In the genomic region with DNA sequence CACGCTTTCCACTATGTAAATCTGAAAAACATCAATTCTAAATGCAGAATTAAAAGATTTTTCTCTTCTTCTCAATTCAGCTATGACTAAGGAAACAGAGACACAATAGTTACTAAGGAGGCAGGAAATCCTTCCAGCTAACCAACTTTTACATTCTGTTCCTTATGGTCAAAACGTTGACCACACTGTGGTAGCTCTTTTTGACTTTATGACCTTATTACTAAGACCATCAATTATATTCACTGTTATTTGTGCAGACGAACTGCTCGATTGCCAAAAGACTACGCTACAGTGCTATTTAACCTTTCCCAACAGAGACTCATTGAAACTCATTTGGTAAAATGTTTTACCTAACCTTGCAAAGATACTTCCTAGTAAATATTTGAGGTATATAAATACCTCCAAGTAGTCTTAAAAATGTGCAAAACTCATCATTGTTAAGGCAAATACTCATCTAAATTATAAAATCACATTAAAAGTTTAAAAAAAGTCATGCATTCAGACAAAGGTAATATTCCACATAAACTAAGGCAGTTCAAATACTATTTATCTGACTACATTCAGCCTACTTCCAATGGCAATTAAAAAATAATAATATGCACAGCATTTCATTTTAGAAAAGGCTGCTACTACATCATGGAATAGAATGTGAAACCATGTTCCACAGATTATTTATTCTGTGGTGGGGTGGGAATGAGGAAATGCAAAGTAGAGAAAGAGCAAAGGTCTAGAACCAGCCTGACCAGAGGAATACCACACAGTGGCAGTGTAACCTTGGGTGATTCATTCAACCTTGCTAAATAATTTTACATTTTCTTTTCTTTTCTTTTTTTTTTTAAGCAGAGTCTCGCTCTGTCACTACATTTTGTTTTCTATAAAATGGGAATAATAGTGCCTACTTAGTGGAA, we compare ENCODE assay signal across 10 cellular contexts.
DNase-seq lines count a peak whose midpoint lies in the region; ATAC-seq and TF ChIP-seq lines count a peak whose summit lies in the region.
"Had no signal": no experiment of that assay in that cellular context is flagged by ENCODE, and none has a peak within 500 bp of the region (broad histone marks: within the 10 kb centered on the region; RNA-seq: fewer than 3 reads in every experiment).

No MANE protein-coding gene starts in this region.

- H2AK5ac ChIP-seq in neuronal stem cell (ENCODE audit: low read depth, low read length), result no peak overlapping the region

- no CpG with 5 or more reads among the region's 6 CpGs for WGBS in neuronal stem cell (ENCODE audit: extremely low coverage in 2 of 2, insufficient read length in 2 of 2, insufficient replicate concordance in 1 of 2), 2 donors

- H3K9ac ChIP-seq in Loucy (ENCODE audit: low read depth, low read length, poor library complexity, severe bottlenecking) (no peak overlapping the region), neuronal stem cell (ENCODE audit: low read depth, low read length, poor library complexity) (no peak overlapping the region)

- peaks cover 63% of the 10 kb centered on the region for H3K4me1 Mint-ChIP-seq in dendritic cell treated with granulocyte-macrophage colony-stimulating factor and Interleukin-4, amounts not matched to agents 40 ng/mL and 50 ng/mL, for 4 days (ENCODE audit: low read depth)

- no peaks in the 10 kb centered on the region for H4K20me1 ChIP-seq in Loucy (ENCODE audit: insufficient read depth, low read length, poor library complexity, severe bottlenecking)

- TF ChIP-seq CTCF in GM10248 (IDR thresholded peaks at IDR 0.05; ENCODE audit: control extremely low read depth, extremely low read depth, low read depth, missing control alignments), result peak; percentile 4
- TF ChIP-seq CTCF in Loucy (conservative IDR thresholded peaks at IDR 0.05; ENCODE audit: low read length), result peak; percentile 35

- peak overlapping the region; percentile 56 for H3K4me2 ChIP-seq in Loucy (ENCODE audit: low read depth, low read length, poor library complexity, severe bottlenecking)
- H3K4me2 ChIP-seq in neuronal stem cell (ENCODE audit: insufficient read depth, low read length, poor library complexity, severe bottlenecking), result no peak overlapping the region

- peak overlapping the region; percentile 35 for H3K27ac Mint-ChIP-seq in dendritic cell treated with granulocyte-macrophage colony-stimulating factor and Interleukin-4, amounts not matched to agents 40 ng/mL and 50 ng/mL, for 4 days

- H3K27ac ChIP-seq in neuronal stem cell (replicated peaks; ENCODE audit: low read length), result no peak overlapping the region

- H2AFZ ChIP-seq in Loucy (ENCODE audit: low read length) (no peak overlapping the region), neuronal stem cell (ENCODE audit: low read length) (peak overlapping the region; percentile 5)

- ATAC-seq in GM18868 (IDR thresholded peaks at IDR 0.05; ENCODE audit: unreplicated experiment), result no peak
- ATAC-seq in GM18873 (IDR thresholded peaks at IDR 0.05; ENCODE audit: low FRiP score, unreplicated experiment), result no peak
- no peak for ATAC-seq in GM18502 (IDR thresholded peaks at IDR 0.05; ENCODE audit: poor library complexity, unreplicated experiment)

- no peak overlapping the region for H2BK15ac ChIP-seq in neuronal stem cell (ENCODE audit: low read length)

- no peaks in the 10 kb centered on the region for H3K79me2 ChIP-seq in Loucy (ENCODE audit: insufficient read depth, low read length)

- H3K36me3 Mint-ChIP-seq in dendritic cell treated with granulocyte-macrophage colony-stimulating factor and Interleukin-4, amounts not matched to agents 40 ng/mL and 50 ng/mL, for 4 days (ENCODE audit: low read depth), result peaks cover 5% of the 10 kb centered on the region

- H2BK5ac ChIP-seq in neuronal stem cell (ENCODE audit: low read length), result no peak overlapping the region

- H3K79me1 ChIP-seq in neuronal stem cell (ENCODE audit: low read depth, low read length), result no peaks in the 10 kb centered on the region

- H3K18ac ChIP-seq in neuronal stem cell (ENCODE audit: low read length), result no peak overlapping the region

- no peaks in the 10 kb centered on the region for H3F3A ChIP-seq in Loucy (ENCODE audit: low read depth)

- no peak overlapping the region for H4K8ac ChIP-seq in neuronal stem cell (ENCODE audit: low read depth, low read length)

- no peak overlapping the region for H2BK12ac ChIP-seq in neuronal stem cell (ENCODE audit: low read length)

- H3K4me1 ChIP-seq in Loucy (ENCODE audit: insufficient read depth, low read length, poor library complexity, severe bottlenecking) (peaks cover 32% of the 10 kb centered on the region), neuronal stem cell (ENCODE audit: control insufficient read depth in 2 of 2, insufficient read depth in 1 of 2, low read depth in 1 of 2, low read length in 2 of 2) (peaks cover 0 to 23% of the 10 kb centered on the region in 2 donors)

- no peak overlapping the region for H3K4me3 ChIP-seq in Loucy (ENCODE audit: low read length, poor library complexity, severe bottlenecking)
- H3K4me3 ChIP-seq in neuronal stem cell (ENCODE audit: low read length in 2 of 2), result no peak overlapping the region

- no peak overlapping the region for H2BK120ac ChIP-seq in neuronal stem cell (ENCODE audit: low read depth, low read length)

- no peaks in the 10 kb centered on the region for H3K9me3 Mint-ChIP-seq in dendritic cell treated with granulocyte-macrophage colony-stimulating factor and Interleukin-4, amounts not matched to agents 40 ng/mL and 50 ng/mL, for 4 days

- no peaks in the 10 kb centered on the region for H3K27me3 Mint-ChIP-seq in dendritic cell treated with granulocyte-macrophage colony-stimulating factor and Interleukin-4, amounts not matched to agents 40 ng/mL and 50 ng/mL, for 4 days

- no peaks in the 10 kb centered on the region for H3K9me2 ChIP-seq in Loucy (replicated peaks; ENCODE audit: low read depth, low read length)

- H4K91ac ChIP-seq in neuronal stem cell (ENCODE audit: low read depth, low read length, poor library complexity), result no peak overlapping the region

- intact Hi-C loops in dendritic cell treated with granulocyte-macrophage colony-stimulating factor and Interleukin-4, amounts not matched to agents 40 ng/mL and 50 ng/mL, for 4 days (cut with micrococcal nuclease), result loop anchor here (5.0 kb wide), 1 partner anchor 49 kb away; no protein-coding TSS in a partner anchor

- POLR2A ChIA-PET in GM10248 (lab: Yijun Ruan, JAX), result no interaction called here

- CTCF ChIA-PET in GM10248 (lab: Yijun Ruan, JAX), result interaction anchor here (1.2 to 1.6 kb wide), 8 partner anchors 9 to 287 kb away, joined by 3 to 6 read pairs (median 4); no protein-coding TSS in a partner anchor

- H3K14ac ChIP-seq in neuronal stem cell (ENCODE audit: low read length), result no peak overlapping the region

- no peaks in the 10 kb centered on the region for H3K9me3 ChIP-seq in Loucy (ENCODE audit: insufficient read depth, low read depth, low read length)
- H3K9me3 ChIP-seq in neuronal stem cell (replicated peaks in 1 of 2; ENCODE audit: control insufficient read depth in 2 of 2, insufficient read depth in 1 of 2, low read depth in 1 of 2, low read length in 2 of 2), result no peaks in the 10 kb centered on the region

- no peaks in the 10 kb centered on the region for H3K36me3 ChIP-seq in Loucy (ENCODE audit: insufficient read depth, low read length)
- peaks cover 0 to 2% of the 10 kb centered on the region in 2 donors for H3K36me3 ChIP-seq in neuronal stem cell (replicated peaks in 1 of 2; ENCODE audit: control insufficient read depth in 2 of 2, insufficient read depth in 2 of 2, low read length in 2 of 2)

- no peak overlapping the region for H3K4ac ChIP-seq in neuronal stem cell (ENCODE audit: low read length)

- H3K4me3 Mint-ChIP-seq in dendritic cell treated with granulocyte-macrophage colony-stimulating factor and Interleukin-4, amounts not matched to agents 40 ng/mL and 50 ng/mL, for 4 days, result no peak overlapping the region

- H3K27me3 ChIP-seq in Loucy (ENCODE audit: insufficient read depth, low read length, poor library complexity, severe bottlenecking) (no peaks in the 10 kb centered on the region), neuronal stem cell (ENCODE audit: control insufficient read depth in 3 of 3, insufficient read depth in 3 of 3, low read depth in 1 of 3, low read length in 3 of 3) (no peaks in the 10 kb centered on the region)

- H3K23ac ChIP-seq in neuronal stem cell (ENCODE audit: low read depth, low read length, poor library complexity), result no peak overlapping the region

- DNase-seq in GM10248 (ENCODE audit: extremely low spot score) (no peak), neuronal stem cell (ENCODE audit: low spot score) (no peak), H4 (ENCODE audit: low spot score) (no peak)
- DNase-seq: effector memory CD4-positive, alpha-beta T cell; NCI-H2107 had no signal
